In the genomic region with DNA sequence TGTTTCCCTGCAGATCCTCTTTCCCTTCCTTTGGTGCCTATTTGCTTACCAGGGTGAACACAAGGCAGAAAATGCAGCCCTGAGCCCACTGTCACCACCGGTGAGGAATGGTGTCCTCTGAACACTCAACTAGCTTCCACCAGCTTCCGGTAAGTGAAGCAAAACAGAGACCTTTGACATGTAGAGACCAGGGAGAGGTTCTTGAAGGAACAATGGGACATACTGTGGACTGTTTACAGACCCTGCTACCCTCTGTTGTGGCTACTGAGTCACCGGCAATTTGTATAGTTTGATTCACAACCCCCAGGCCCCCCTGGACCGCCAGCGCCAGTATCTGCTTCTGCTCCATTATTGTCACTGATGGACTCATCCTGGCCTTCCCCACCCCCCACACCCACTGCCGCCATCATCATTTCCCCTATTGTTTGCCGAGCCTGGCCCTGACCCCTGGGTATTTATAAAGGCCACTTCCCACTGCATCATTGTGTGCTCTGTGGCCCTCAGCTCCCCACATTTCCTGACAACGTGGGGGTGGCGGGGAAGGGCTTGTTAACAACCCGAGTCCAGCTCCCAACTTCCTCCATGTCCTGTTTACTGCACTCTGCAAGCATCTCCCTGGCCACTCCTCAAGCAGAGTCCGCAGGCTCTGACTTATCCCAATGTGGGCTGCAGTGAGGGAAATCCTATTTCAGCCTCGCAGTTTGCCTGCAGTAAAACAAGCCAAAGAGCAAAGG, we compare ENCODE assay signal across 1 cellular context.
TF ChIP-seq lines count a peak whose summit lies in the region.

No MANE protein-coding gene starts in this region.

TF ChIP-seq in HepG2, 621 proteins besides CTCF, POLR2A, EP300 and RAD21 (continued from another document and continues in another):
- TF ChIP-seq, protein P1, sequence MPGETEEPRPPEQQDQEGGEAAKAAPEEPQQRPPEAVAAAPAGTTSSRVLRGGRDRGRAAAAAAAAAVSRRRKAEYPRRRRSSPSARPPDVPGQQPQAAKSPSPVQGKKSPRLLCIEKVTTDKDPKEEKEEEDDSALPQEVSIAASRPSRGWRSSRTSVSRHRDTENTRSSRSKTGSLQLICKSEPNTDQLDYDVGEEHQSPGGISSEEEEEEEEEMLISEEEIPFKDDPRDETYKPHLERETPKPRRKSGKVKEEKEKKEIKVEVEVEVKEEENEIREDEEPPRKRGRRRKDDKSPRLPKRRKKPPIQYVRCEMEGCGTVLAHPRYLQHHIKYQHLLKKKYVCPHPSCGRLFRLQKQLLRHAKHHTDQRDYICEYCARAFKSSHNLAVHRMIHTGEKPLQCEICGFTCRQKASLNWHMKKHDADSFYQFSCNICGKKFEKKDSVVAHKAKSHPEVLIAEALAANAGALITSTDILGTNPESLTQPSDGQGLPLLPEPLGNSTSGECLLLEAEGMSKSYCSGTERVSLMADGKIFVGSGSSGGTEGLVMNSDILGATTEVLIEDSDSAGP (CRISPR knock-in tag; IDR thresholded peaks at IDR 0.05; ENCODE audit: borderline replicate concordance): no peak
- TF ChIP-seq NR2F1 (CRISPR knock-in tag; IDR thresholded peaks at IDR 0.05): 0 out of 4 replicates have a peak, but pooled peaks of 1 of the 2 experiments have one; percentile 37
- TF ChIP-seq ZNF570 (CRISPR knock-in tag; IDR thresholded peaks at IDR 0.05; ENCODE audit: borderline replicate concordance): no peak
- TF ChIP-seq MTA1 (CRISPR knock-in tag; IDR thresholded peaks at IDR 0.05; ENCODE audit: borderline replicate concordance): no peak
- TF ChIP-seq MATR3 (CRISPR knock-in tag; IDR thresholded peaks at IDR 0.05): no peak
- peak; percentile 23; the same call in 1 of the 2 replicates for TF ChIP-seq GATA4 (IDR thresholded peaks at IDR 0.05; ENCODE audit: borderline replicate concordance, low read depth)
- TF ChIP-seq MYNN (CRISPR knock-in tag; IDR thresholded peaks at IDR 0.05; ENCODE audit: low read depth): no peak
- TF ChIP-seq GTF3A (CRISPR knock-in tag; conservative IDR thresholded peaks at IDR 0.05): no peak
- TF ChIP-seq GFI1 (CRISPR knock-in tag; IDR thresholded peaks at IDR 0.05; ENCODE audit: borderline replicate concordance): no peak
- no peak for TF ChIP-seq SCMH1 (CRISPR knock-in tag; IDR thresholded peaks at IDR 0.05; ENCODE audit: borderline replicate concordance)
- TF ChIP-seq TRAFD1 (CRISPR knock-in tag; IDR thresholded peaks at IDR 0.05; ENCODE audit: borderline replicate concordance): no peak
- TF ChIP-seq ZNF335 (CRISPR knock-in tag; IDR thresholded peaks at IDR 0.05): no peak
- peak; percentile 22 for TF ChIP-seq XRCC5 (optimal IDR thresholded peaks at IDR 0.05; ENCODE audit: low read length)
- TF ChIP-seq, protein P2, sequence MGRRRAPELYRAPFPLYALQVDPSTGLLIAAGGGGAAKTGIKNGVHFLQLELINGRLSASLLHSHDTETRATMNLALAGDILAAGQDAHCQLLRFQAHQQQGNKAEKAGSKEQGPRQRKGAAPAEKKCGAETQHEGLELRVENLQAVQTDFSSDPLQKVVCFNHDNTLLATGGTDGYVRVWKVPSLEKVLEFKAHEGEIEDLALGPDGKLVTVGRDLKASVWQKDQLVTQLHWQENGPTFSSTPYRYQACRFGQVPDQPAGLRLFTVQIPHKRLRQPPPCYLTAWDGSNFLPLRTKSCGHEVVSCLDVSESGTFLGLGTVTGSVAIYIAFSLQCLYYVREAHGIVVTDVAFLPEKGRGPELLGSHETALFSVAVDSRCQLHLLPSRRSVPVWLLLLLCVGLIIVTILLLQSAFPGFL (CRISPR knock-in tag; IDR thresholded peaks at IDR 0.05): no peak
- no peak for TF ChIP-seq ZNF746 (CRISPR knock-in tag; IDR thresholded peaks at IDR 0.05)
- TF ChIP-seq CC2D1A (CRISPR knock-in tag; IDR thresholded peaks at IDR 0.05): no peak
- peak; percentile 65; the same call in 1 of the 2 replicates for TF ChIP-seq NR2F6 (IDR thresholded peaks at IDR 0.05)
- TF ChIP-seq NR2F6 (CRISPR knock-in tag; IDR thresholded peaks at IDR 0.05): peak; percentile 38; the same call in 1 of the 2 replicates
- TF ChIP-seq ELK4 (CRISPR knock-in tag; IDR thresholded peaks at IDR 0.05; ENCODE audit: borderline replicate concordance): no peak
- no peak for TF ChIP-seq SP140L (CRISPR knock-in tag; IDR thresholded peaks at IDR 0.05; ENCODE audit: borderline replicate concordance)
- no peak for TF ChIP-seq JUN (CRISPR knock-in tag; IDR thresholded peaks at IDR 0.05)
- TF ChIP-seq MZF1 (CRISPR knock-in tag; IDR thresholded peaks at IDR 0.05; ENCODE audit: borderline replicate concordance): no peak
- TF ChIP-seq ZNF318 (CRISPR knock-in tag; IDR thresholded peaks at IDR 0.05): no peak
- no peak for TF ChIP-seq BRCA1 (CRISPR knock-in tag; IDR thresholded peaks at IDR 0.05)
- TF ChIP-seq ZNF12 (CRISPR knock-in tag; IDR thresholded peaks at IDR 0.05): no peak
- TF ChIP-seq THAP11 (CRISPR knock-in tag; IDR thresholded peaks at IDR 0.05): no peak
- TF ChIP-seq NFKBIZ (CRISPR knock-in tag; IDR thresholded peaks at IDR 0.05): no peak
- no peak for TF ChIP-seq ZNF550 (CRISPR knock-in tag; IDR thresholded peaks at IDR 0.05; ENCODE audit: borderline replicate concordance)
- no peak for TF ChIP-seq FOXK2 (IDR thresholded peaks at IDR 0.05)
- no peak for TF ChIP-seq YEATS2 (CRISPR knock-in tag; IDR thresholded peaks at IDR 0.05; ENCODE audit: borderline replicate concordance)
- no peak for TF ChIP-seq NONO (IDR thresholded peaks at IDR 0.05)
- TF ChIP-seq NONO (CRISPR knock-in tag; conservative IDR thresholded peaks at IDR 0.05): no peak
- TF ChIP-seq FOXP1 (IDR thresholded peaks at IDR 0.05): no peak
- peak; percentile 49 for TF ChIP-seq FOXP1 (CRISPR knock-in tag; IDR thresholded peaks at IDR 0.05)
- TF ChIP-seq, protein P3, sequence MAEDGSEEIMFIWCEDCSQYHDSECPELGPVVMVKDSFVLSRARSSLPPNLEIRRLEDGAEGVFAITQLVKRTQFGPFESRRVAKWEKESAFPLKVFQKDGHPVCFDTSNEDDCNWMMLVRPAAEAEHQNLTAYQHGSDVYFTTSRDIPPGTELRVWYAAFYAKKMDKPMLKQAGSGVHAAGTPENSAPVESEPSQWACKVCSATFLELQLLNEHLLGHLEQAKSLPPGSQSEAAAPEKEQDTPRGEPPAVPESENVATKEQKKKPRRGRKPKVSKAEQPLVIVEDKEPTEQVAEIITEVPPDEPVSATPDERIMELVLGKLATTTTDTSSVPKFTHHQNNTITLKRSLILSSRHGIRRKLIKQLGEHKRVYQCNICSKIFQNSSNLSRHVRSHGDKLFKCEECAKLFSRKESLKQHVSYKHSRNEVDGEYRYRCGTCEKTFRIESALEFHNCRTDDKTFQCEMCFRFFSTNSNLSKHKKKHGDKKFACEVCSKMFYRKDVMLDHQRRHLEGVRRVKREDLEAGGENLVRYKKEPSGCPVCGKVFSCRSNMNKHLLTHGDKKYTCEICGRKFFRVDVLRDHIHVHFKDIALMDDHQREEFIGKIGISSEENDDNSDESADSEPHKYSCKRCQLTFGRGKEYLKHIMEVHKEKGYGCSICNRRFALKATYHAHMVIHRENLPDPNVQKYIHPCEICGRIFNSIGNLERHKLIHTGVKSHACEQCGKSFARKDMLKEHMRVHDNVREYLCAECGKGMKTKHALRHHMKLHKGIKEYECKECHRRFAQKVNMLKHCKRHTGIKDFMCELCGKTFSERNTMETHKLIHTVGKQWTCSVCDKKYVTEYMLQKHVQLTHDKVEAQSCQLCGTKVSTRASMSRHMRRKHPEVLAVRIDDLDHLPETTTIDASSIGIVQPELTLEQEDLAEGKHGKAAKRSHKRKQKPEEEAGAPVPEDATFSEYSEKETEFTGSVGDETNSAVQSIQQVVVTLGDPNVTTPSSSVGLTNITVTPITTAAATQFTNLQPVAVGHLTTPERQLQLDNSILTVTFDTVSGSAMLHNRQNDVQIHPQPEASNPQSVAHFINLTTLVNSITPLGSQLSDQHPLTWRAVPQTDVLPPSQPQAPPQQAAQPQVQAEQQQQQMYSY (CRISPR knock-in tag; IDR thresholded peaks at IDR 0.05): no peak
- TF ChIP-seq PAF1 (CRISPR knock-in tag; IDR thresholded peaks at IDR 0.05): no peak
- TF ChIP-seq ZNF720 (CRISPR knock-in tag; IDR thresholded peaks at IDR 0.05): no peak
- TF ChIP-seq HDAC2 (CRISPR knock-in tag; IDR thresholded peaks at IDR 0.05): no peak
- no peak for TF ChIP-seq SNRNP70 (IDR thresholded peaks at IDR 0.05; ENCODE audit: low read depth, low read length)
- TF ChIP-seq NRL (CRISPR knock-in tag; IDR thresholded peaks at IDR 0.05; ENCODE audit: borderline replicate concordance): no peak
- no peak for TF ChIP-seq ZNF225 (CRISPR knock-in tag; IDR thresholded peaks at IDR 0.05)
- TF ChIP-seq CENPT (CRISPR knock-in tag; IDR thresholded peaks at IDR 0.05; ENCODE audit: low read depth): no peak
- TF ChIP-seq ATF6 (CRISPR knock-in tag; conservative IDR thresholded peaks at IDR 0.05): no peak
- no peak for TF ChIP-seq NKX3-1 (CRISPR knock-in tag; IDR thresholded peaks at IDR 0.05)
